ENCODE assay signal across 26 cellular contexts in the genomic region with DNA sequence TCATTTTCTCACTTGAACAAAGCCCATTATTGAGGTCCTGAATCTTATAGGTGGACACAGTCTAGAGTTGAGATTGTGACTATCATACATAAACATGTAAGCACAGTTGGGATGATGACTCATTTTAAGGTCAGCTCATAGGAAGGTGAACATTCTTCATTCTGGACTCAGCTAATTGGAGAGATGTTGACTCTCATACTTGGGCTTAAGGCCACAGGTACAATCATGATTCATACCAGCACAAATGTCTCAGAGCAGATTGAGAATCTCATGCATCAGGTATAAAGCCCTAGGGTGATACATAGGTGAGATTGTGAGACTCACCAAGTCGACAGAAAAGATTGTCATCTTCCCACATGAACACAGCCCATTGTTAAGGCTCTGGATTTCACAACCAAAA.
"Had no signal": no experiment of that assay in that cellular context is flagged by ENCODE, and none has a peak within 500 bp of the region (broad histone marks: within the 10 kb centered on the region; RNA-seq: fewer than 3 reads in every experiment).

No MANE protein-coding gene starts in this region.

- H3K9me3 ChIP-seq: esophagus muscularis mucosa, gastroesophageal sphincter, pancreas, psoas muscle, thyroid gland had no signal

- ATAC-seq: activated CD8-positive, alpha-beta memory T cell treated with anti-CD3 and anti-CD28 coated beads, Interleukin-2, amount 10 ng/mL, durations not matched to agents 7 days and 5 days; activated CD8-positive, alpha-beta T cell treated with anti-CD3 and anti-CD28 coated beads for 36 hours; body of pancreas; gastroesophageal sphincter; left cardiac atrium; pancreas; right cardiac atrium had no signal

- H3K4me1 ChIP-seq: body of pancreas, esophagus muscularis mucosa, gastroesophageal sphincter, pancreas, psoas muscle, thyroid gland had no signal

- H3K36me3 ChIP-seq: esophagus muscularis mucosa, pancreas, thyroid gland, WERI-Rb-1 had no signal

- H3K27ac ChIP-seq: body of pancreas, esophagus muscularis mucosa, gastroesophageal sphincter, pancreas, psoas muscle, thyroid gland, WERI-Rb-1 had no signal

- H3K4me3 ChIP-seq: body of pancreas, esophagus muscularis mucosa, gastroesophageal sphincter, pancreas, psoas muscle, thyroid gland had no signal

- DNase-seq: activated CD4-positive, alpha-beta T cell treated with anti-CD3 and anti-CD28 coated beads, Interleukin-2, amount 10 ng/mL, durations not matched to agents 7 days and 5 days; activated CD4-positive, CD25-positive, alpha-beta regulatory T cell treated with anti-CD3 and anti-CD28 coated beads, Interleukin-2, amount 50 U/mL, for 72 hours; activated CD8-positive, alpha-beta memory T cell treated with anti-CD3 and anti-CD28 coated beads, Interleukin-2, amount 10 ng/mL, durations not matched to agents 7 days and 5 days; activated CD8-positive, alpha-beta T cell treated with anti-CD3 and anti-CD28 coated beads for 36 hours; activated gamma-delta T cell; activated T-cell treated with anti-CD3 and anti-CD28 coated beads for 4 hours; anterior cingulate cortex; body of pancreas; caudate nucleus; dermis blood vessel endothelial cell; effector CD8-positive, alpha-beta T cell; head of caudate nucleus; hypothalamus; left cardiac atrium; mesenchymal stem cell; nephron progenitor cell; pancreas; psoas muscle; right cardiac atrium; stimulated activated CD4-positive, alpha-beta T cell treated with anti-CD3 and anti-CD28 coated beads, Interleukin-1b, Interleukin-23, amount 100 ng/mL, for 48 hours; substantia nigra; thyroid gland; WERI-Rb-1 had no signal

- FAIRE-seq: pancreas, TTC549 had no signal

- H3K27me3 ChIP-seq: body of pancreas, esophagus muscularis mucosa, gastroesophageal sphincter, pancreas, thyroid gland had no signal
